Comparison of ENCODE assay signal across 8 cellular contexts in genomic region chr18:79625195-79625923, GRCh38. TPM values are rescaled to one million over a fixed set of nuclear protein-coding genes. Genes with fewer than 3 reads are reported as not detected.
DNase-seq lines count a peak whose midpoint lies in the region; ATAC-seq, FAIRE-seq and TF ChIP-seq lines count a peak whose summit lies in the region.

No MANE protein-coding gene starts in this region.

- no peak overlapping the region for H3K4me2 ChIP-seq in mesendoderm (ENCODE audit: low read length)

- peaks cover 0 to 25% (median 0%) of the 10 kb centered on the region in 12 donors for H3K4me1 ChIP-seq in heart left ventricle
- H3K4me1 ChIP-seq in mesendoderm (ENCODE audit: control insufficient read depth, low read depth, low read length) = no peaks in the 10 kb centered on the region

- peaks cover 0 to 19% (median 0%) of the 10 kb centered on the region in 9 donors for H3K27me3 ChIP-seq in heart left ventricle
- no peaks in the 10 kb centered on the region for H3K27me3 ChIP-seq in mesendoderm (ENCODE audit: insufficient read depth, low read length, poor library complexity)

- H3K18ac ChIP-seq in mesendoderm (ENCODE audit: low read length) = no peak overlapping the region

- TF ChIP-seq POLR2A in GM12892 (IDR thresholded peaks at IDR 0.05; ENCODE audit: low read depth, low read length) (0 out of 2 replicates have a peak, but pooled peaks have one; percentile 8), heart left ventricle (IDR thresholded peaks at IDR 0.05) (no peak)

- H3K9me3 ChIP-seq in heart left ventricle = no peaks in the 10 kb centered on the region

- H3K36me3 ChIP-seq in heart left ventricle (no peaks in the 10 kb centered on the region), mesendoderm (ENCODE audit: control insufficient read depth, insufficient read depth, low read length) (no peaks in the 10 kb centered on the region)

- H4K5ac ChIP-seq in mesendoderm (ENCODE audit: low read length) = no peak overlapping the region

- no peak overlapping the region for H3K9ac ChIP-seq in mesendoderm (ENCODE audit: low read length)

- no peak overlapping the region for H2BK5ac ChIP-seq in mesendoderm (ENCODE audit: low read length)

- no peak overlapping the region for H3K4me3 ChIP-seq in heart left ventricle
- H3K4me3 ChIP-seq in mesendoderm (ENCODE audit: low read length) = no peak overlapping the region

- H3K23ac ChIP-seq in mesendoderm (ENCODE audit: low read length) = no peak overlapping the region

- no peak overlapping the region for H2AK5ac ChIP-seq in mesendoderm (ENCODE audit: low read length)

- H3K27ac ChIP-seq in heart left ventricle = peak overlapping the region in 1 of 12 donors; percentile 16
- H3K27ac ChIP-seq in mesendoderm (ENCODE audit: low read depth, low read length) = no peak overlapping the region

- no peak overlapping the region for H2BK120ac ChIP-seq in mesendoderm (ENCODE audit: low read depth, low read length)

- H2BK15ac ChIP-seq in mesendoderm (replicated peaks; ENCODE audit: low read depth) = no peak overlapping the region

- FAIRE-seq in GM12892 (lab: Jason Lieb, UNC) = peak; percentile 9

- no peak overlapping the region for H3K56ac ChIP-seq in mesendoderm (ENCODE audit: low read length)

- ATAC-seq in GM21515 (IDR thresholded peaks at IDR 0.05; ENCODE audit: unreplicated experiment) (peak; percentile 84), heart left ventricle (peak in 2 of 4 donors; percentile 46 to 61)

- TF ChIP-seq CTCF in heart left ventricle (IDR thresholded peaks at IDR 0.05) = no peak

- H3K4ac ChIP-seq in mesendoderm (ENCODE audit: low read depth, low read length) = no peak overlapping the region

- intact Hi-C loops in heart left ventricle (cut with DNase I) = no loop called here

- H3K79me1 ChIP-seq in mesendoderm (ENCODE audit: low read length) = no peaks in the 10 kb centered on the region

- H3K79me2 ChIP-seq in mesendoderm (ENCODE audit: control insufficient read depth, insufficient read depth, low read length) = no peaks in the 10 kb centered on the region

- WGBS in heart left ventricle, 4 donors = 51 to 71% (median 57%) methylated on average over 17 of the region's 17 CpGs
- WGBS in mesendoderm (ENCODE audit: extremely low coverage, insufficient coverage, low lambda C conversion rate) = no CpG with 5 or more reads among the region's 17 CpGs

- DNase-seq in GM12892 (ENCODE audit: insufficient read length) (no peak), KG1 (lab: John Stamatoyannopoulos, UW) (peak; percentile 80), heart left ventricle (peak in 3 of 5 donors; percentile 10 to 50 (median 21)), NCI-H526 (lab: John Stamatoyannopoulos, UW) (no peak), mesendoderm (no peak), AG08396 (ENCODE audit: low spot score) (no peak)
- no peak for DNase-seq in central memory CD4-positive, alpha-beta T cell

- no peak overlapping the region for H4K8ac ChIP-seq in mesendoderm (ENCODE audit: low read depth, low read length)

RNA-seq across cellular contexts. Expression of gene CTDP1, which starts 54.2 kb away (rescaled TPM):
- 6.8 TPM for polyA plus RNA-seq in GM12892 (2012; ENCODE audit: missing spikeins)
- 10 to 100 TPM in 5 of 9 donors, 1 to 10 TPM in 4; 6.0 to 17.1 (median 10.3) TPM for total RNA-seq in heart left ventricle
- polyA plus RNA-seq in heart left ventricle = 10 to 100 TPM in 1 of 2 donors, 1 to 10 TPM in 1; 7.0 to 10.3 TPM
- polyA plus RNA-seq in mesendoderm (2013, experiment 1 of 2) = 19.0 TPM
- 19.0 TPM for polyA plus RNA-seq in mesendoderm (2013, experiment 2 of 2)

Comparison
In these comparisons a context has a peak if more than half of its experiments do, and no peak if none do; other contexts are left out.
1. DNase-seq: peak in KG1 (single experiment) and heart left ventricle (3 of 5); none in GM12892 (single experiment), NCI-H526 (0 of 2), central memory CD4-positive, alpha-beta T cell (single experiment), mesendoderm (single experiment) and AG08396 (single experiment).